ENCODE assay signal across 8 cellular contexts in genomic region chr5:151093476-151093889, GRCh38. TPM values are rescaled to one million over a fixed set of nuclear protein-coding genes. Genes with fewer than 3 reads are reported as not detected.
DNase-seq lines count a peak whose midpoint lies in the region; ATAC-seq and TF ChIP-seq lines count a peak whose summit lies in the region.

No MANE protein-coding gene starts in this region.

- no peak overlapping the region for H3T11ph ChIP-seq in H9 (ENCODE audit: low read length)

- no peak overlapping the region for H2BK15ac ChIP-seq in H9 (ENCODE audit: low read depth, low read length)

- H2AFZ ChIP-seq in H9 (ENCODE audit: low read length): no peak overlapping the region

- H3K4me2 ChIP-seq in H9 (ENCODE audit: insufficient read depth, insufficient read length, low read length): no peak overlapping the region

- H3K27me3 ChIP-seq in stomach (no peaks in the 10 kb centered on the region), H9 (ENCODE audit: insufficient read depth, low read length) (no peaks in the 10 kb centered on the region), WERI-Rb-1 (ENCODE audit: insufficient read depth, low read depth, severe bottlenecking) (no peaks in the 10 kb centered on the region)

- no peak overlapping the region for H4K5ac ChIP-seq in H9 (ENCODE audit: insufficient read length, low read depth, low read length)

- H3K27ac ChIP-seq in stomach (peak overlapping the region; percentile 13 to 84 (median 73)), H9 (ENCODE audit: insufficient read length, low read depth, low read length) (no peak overlapping the region), WERI-Rb-1 (no peak overlapping the region)

- no peak overlapping the region for H2AK5ac ChIP-seq in H9 (ENCODE audit: insufficient read length, low read length)

- H3K27ac Mint-ChIP-seq in T-helper 2 cell treated with Interferon-gamma antibody and Interleukin-4, amounts not matched to agents 5 μg/mL and 100 μg/mL, for 36 hours: peak overlapping the region; percentile 89
- H3K27ac Mint-ChIP-seq in glutamatergic neuron (ENCODE audit: unreplicated experiment) (peak overlapping the region; percentile 35), H9 (peak overlapping the region in 1 of 3 experiments; percentile 2; a peak in 2 of 7 replicates)

- no peak overlapping the region for H3K14ac ChIP-seq in H9 (ENCODE audit: insufficient read depth, low read length)

- H3K4me3 ChIP-seq in GM12875 (ENCODE audit: low read depth, low read length): peak overlapping the region; percentile 7
- H3K4me3 ChIP-seq in stomach: no peak overlapping the region
- H3K4me3 ChIP-seq in WERI-Rb-1 (ENCODE audit: low read depth, low read length): no peak overlapping the region

- H3K36me3 ChIP-seq in stomach: no peaks in the 10 kb centered on the region
- no peaks in the 10 kb centered on the region for H3K36me3 ChIP-seq in WERI-Rb-1

- H3K18ac ChIP-seq in H9 (ENCODE audit: insufficient read length, low read depth, low read length): no peak overlapping the region

- TF ChIP-seq CTCF in GM12875 (IDR thresholded peaks at IDR 0.05; ENCODE audit: borderline replicate concordance, insufficient read depth, low read depth, low read length): 0 out of 2 replicates have a peak, but pooled peaks have one; percentile 4
- no peak for TF ChIP-seq CTCF in glutamatergic neuron (IDR thresholded peaks at IDR 0.05; ENCODE audit: partially characterized antibody, unreplicated experiment)
- TF ChIP-seq CTCF in stomach (IDR thresholded peaks at IDR 0.05): no peak
- no peak for TF ChIP-seq CTCF in H9 (conservative IDR thresholded peaks at IDR 0.05)
- no peak for TF ChIP-seq CTCF in WERI-Rb-1 (IDR thresholded peaks at IDR 0.05; ENCODE audit: low read depth, low read length)

- H3K4me1 ChIP-seq in stomach: peaks cover 28 to 60% (median 41%) of the 10 kb centered on the region in 4 donors
- H3K4me1 ChIP-seq in H9 (ENCODE audit: insufficient read depth, low read length): peaks cover 2% of the 10 kb centered on the region; the same call in 1 of the 2 replicates

- no peak overlapping the region for H2BK120ac ChIP-seq in H9 (ENCODE audit: low read depth, low read length, poor library complexity, severe bottlenecking)

- ATAC-seq in HG03378 (IDR thresholded peaks at IDR 0.05; ENCODE audit: unreplicated experiment): peak; percentile 8

- no peak overlapping the region for H3K23ac ChIP-seq in H9 (ENCODE audit: insufficient read length, low read depth, low read length)

- H3K23me2 ChIP-seq in H9 (ENCODE audit: insufficient read length, low read depth, low read length, poor library complexity, severe bottlenecking): no peaks in the 10 kb centered on the region

- H3K56ac ChIP-seq in H9 (ENCODE audit: insufficient read length, low read depth, low read length): no peak overlapping the region

- no peak for TF ChIP-seq EP300 in stomach (IDR thresholded peaks at IDR 0.05)

- no peaks in the 10 kb centered on the region for H3K27me3 Mint-ChIP-seq in T-helper 2 cell treated with Interferon-gamma antibody and Interleukin-4, amounts not matched to agents 5 μg/mL and 100 μg/mL, for 36 hours (ENCODE audit: low read depth)
- H3K27me3 Mint-ChIP-seq in glutamatergic neuron (ENCODE audit: unreplicated experiment) (peaks cover 14% of the 10 kb centered on the region), H9 (ENCODE audit: low read depth) (no peaks in the 10 kb centered on the region; the same call in 1 of the 2 replicates)

- no peak for TF ChIP-seq POLR2A in stomach (IDR thresholded peaks at IDR 0.05)

- H3K36me3 Mint-ChIP-seq in T-helper 2 cell treated with Interferon-gamma antibody and Interleukin-4, amounts not matched to agents 5 μg/mL and 100 μg/mL, for 36 hours (ENCODE audit: low read depth): peaks cover 19% of the 10 kb centered on the region
- H3K36me3 Mint-ChIP-seq in glutamatergic neuron (ENCODE audit: unreplicated experiment) (no peaks in the 10 kb centered on the region), H9 (ENCODE audit: insufficient read depth in 1 of 3, low read depth in 3 of 3) (no peaks in the 10 kb centered on the region)

- H3K9me3 ChIP-seq in stomach (no peaks in the 10 kb centered on the region), H9 (ENCODE audit: control insufficient read depth, low read depth, low read length) (no peaks in the 10 kb centered on the region), WERI-Rb-1 (ENCODE audit: severe bottlenecking) (no peaks in the 10 kb centered on the region)

- H3K79me2 ChIP-seq in H9 (ENCODE audit: insufficient read depth, low read length): no peaks in the 10 kb centered on the region

- no peak overlapping the region for H2BK5ac ChIP-seq in H9 (ENCODE audit: insufficient read length, low read length)

- peak; percentile 22 for DNase-seq in T-helper 2 cell treated with Interferon-gamma antibody and Interleukin-4, amounts not matched to agents 5 μg/mL and 100 μg/mL, for 36 hours (ENCODE audit: low spot score)
- DNase-seq in glutamatergic neuron: no peak
- DNase-seq in stomach: no peak
- DNase-seq in H9: no peak
- DNase-seq in WERI-Rb-1: no peak
- DNase-seq in NCI-H1105 treated with DMSO at 0.1 percent for 48 hours (lab: John Stamatoyannopoulos, UW): no peak

- no peaks in the 10 kb centered on the region for H4K20me1 ChIP-seq in H9 (ENCODE audit: control insufficient read depth, insufficient read depth, insufficient read length)

- no peak overlapping the region for H2BK12ac ChIP-seq in H9 (ENCODE audit: insufficient read length, low read depth, low read length)

- H3K9me3 Mint-ChIP-seq in T-helper 2 cell treated with Interferon-gamma antibody and Interleukin-4, amounts not matched to agents 5 μg/mL and 100 μg/mL, for 36 hours: no peaks in the 10 kb centered on the region
- H3K9me3 Mint-ChIP-seq in glutamatergic neuron (ENCODE audit: unreplicated experiment): peaks cover 15% of the 10 kb centered on the region
- no peaks in the 10 kb centered on the region for H3K9me3 Mint-ChIP-seq in H9

- no peak overlapping the region for H4K8ac ChIP-seq in H9 (replicated peaks; ENCODE audit: insufficient read length, low read depth, low read length)

- H2BK20ac ChIP-seq in H9 (ENCODE audit: low read depth, low read length, poor library complexity, severe bottlenecking): no peak overlapping the region

- no peak overlapping the region for H3K9ac ChIP-seq in H9 (ENCODE audit: extremely low read depth, insufficient read length, low read length)

- no peak overlapping the region for H4K91ac ChIP-seq in H9 (ENCODE audit: insufficient read length, low read depth, low read length)

- peak overlapping the region; percentile 72 for H3K4me3 Mint-ChIP-seq in T-helper 2 cell treated with Interferon-gamma antibody and Interleukin-4, amounts not matched to agents 5 μg/mL and 100 μg/mL, for 36 hours
- H3K4me3 Mint-ChIP-seq in glutamatergic neuron (ENCODE audit: unreplicated experiment): no peak overlapping the region
- H3K4me3 Mint-ChIP-seq in H9: no peak overlapping the region

- H3K4me1 Mint-ChIP-seq in T-helper 2 cell treated with Interferon-gamma antibody and Interleukin-4, amounts not matched to agents 5 μg/mL and 100 μg/mL, for 36 hours (ENCODE audit: low read depth): peaks cover 62% of the 10 kb centered on the region
- H3K4me1 Mint-ChIP-seq in glutamatergic neuron (ENCODE audit: low read depth, unreplicated experiment): peaks cover 20% of the 10 kb centered on the region
- peaks cover 27 to 32% of the 10 kb centered on the region in 2 experiments for H3K4me1 Mint-ChIP-seq in H9

- intact Hi-C loops in stomach (cut with DNase I; ENCODE audit: low total_unique reads): no loop called here

- no peak overlapping the region for H3K4ac ChIP-seq in H9 (ENCODE audit: low read depth, low read length)

- no peaks in the 10 kb centered on the region for H3K79me1 ChIP-seq in H9 (ENCODE audit: insufficient read depth, low read depth, low read length, poor library complexity, severe bottlenecking)

- WGBS in stomach, 5 donors: 38 to 72% (median 53%) methylated on average over 2 of the region's 2 CpGs
- no CpG with 5 or more reads among the region's 2 CpGs for WGBS in H9 (ENCODE audit: extremely low coverage, insufficient read length, low lambda C conversion rate)

RNA-seq across cellular contexts. Expression of gene TNIP1, which starts 12.6 kb away (rescaled TPM):
- total RNA-seq in glutamatergic neuron (ENCODE audit: unreplicated experiment) (34.1 TPM), stomach (100 to 1,000 TPM in 3 of 5 donors, 10 to 100 TPM in 2; 67.4 to 136 (median 118) TPM), H9 (2021) (40.8 and 43.7 TPM in 2 replicates)
- polyA plus RNA-seq in stomach: 100 to 1,000 TPM in 1 of 3 donors, 10 to 100 TPM in 2; 45.1 to 122 (median 90.8) TPM

Comparison
In these comparisons a context has a peak if more than half of its experiments do, and no peak if none do; other contexts are left out.
1. H3K27ac ChIP-seq: peak in stomach (5 of 5); none in H9 (single experiment) and WERI-Rb-1 (single experiment).